In genomic region chr20:49393803-49394202, GRCh38 we compare ENCODE assay signal across 18 cellular contexts.
A peak's percentile ranks its signal among the peaks of the same experiment; 100 is the strongest.
DNase-seq lines count a peak whose midpoint lies in the region; ATAC-seq, FAIRE-seq and TF ChIP-seq lines count a peak whose summit lies in the region.
"Had no signal": no experiment of that assay in that cellular context is flagged by ENCODE, and none has a peak within 500 bp of the region (broad histone marks: within the 10 kb centered on the region; RNA-seq: fewer than 3 reads in every experiment).

No MANE protein-coding gene starts in this region.

- H3K4me3 Mint-ChIP-seq in T-helper 17 cell = no peak overlapping the region
- H3K4me3 Mint-ChIP-seq: CD14-positive monocyte; CD4-positive, alpha-beta memory T cell; H9 had no signal

- TF ChIP-seq POLR2A in esophagus muscularis mucosa (IDR thresholded peaks at IDR 0.05; ENCODE audit: low read depth) (no peak), transverse colon (IDR thresholded peaks at IDR 0.05) (no peak)

- no peaks in the 10 kb centered on the region for H4K20me1 ChIP-seq in osteoblast (ENCODE audit: insufficient read depth, low read length)
- H4K20me1 ChIP-seq: BLaER1 had no signal

- TF ChIP-seq CTCF in esophagus muscularis mucosa (IDR thresholded peaks at IDR 0.05) (no peak), osteoblast (IDR thresholded peaks at IDR 0.05; ENCODE audit: extremely low read depth, low read depth, low read length) (no peak), transverse colon (IDR thresholded peaks at IDR 0.05) (no peak)

- H3K4me1 Mint-ChIP-seq in T-helper 17 cell = peaks cover 3% of the 10 kb centered on the region
- H3K4me1 Mint-ChIP-seq: CD14-positive monocyte; CD4-positive, alpha-beta memory T cell had no signal

- DNase-seq in HTR-8/SVneo (ENCODE audit: insufficient read length, low spot score) (no peak), esophagus muscularis mucosa (ENCODE audit: extremely low spot score) (no peak), osteoblast (ENCODE audit: insufficient read length, low spot score, missing footprints) (no peak), transverse colon (no peak), NCI-H774 (lab: John Stamatoyannopoulos, UW) (no peak), T-helper 17 cell (no peak)
- DNase-seq: 8988T; CD4-positive, alpha-beta memory T cell; DMS153; DMS79; GDM1; H9 had no signal

- peak; percentile 62 for FAIRE-seq in HTR-8/SVneo (lab: Jason Lieb, UNC)
- FAIRE-seq: GM12892, GM18507, H1 had no signal

- in situ Hi-C loops in transverse colon (cut with MboI; ENCODE audit: low pct_ligation_motif_present in 1 of 4, low pct_unique_long_range_greater_than_20kb in 1 of 4, low sequenced_read_pairs in 3 of 4) = no loop called here

- no peaks in the 10 kb centered on the region for H3K9me3 ChIP-seq in esophagus muscularis mucosa
- no peaks in the 10 kb centered on the region for H3K9me3 ChIP-seq in osteoblast (ENCODE audit: low read depth, low read length)
- no peaks in the 10 kb centered on the region for H3K9me3 ChIP-seq in transverse colon
- H3K9me3 ChIP-seq in T-helper 17 cell (ENCODE audit: control insufficient read depth, low read length, poor library complexity, severe bottlenecking) = no peaks in the 10 kb centered on the region
- H3K9me3 ChIP-seq: BLaER1 had no signal

- ATAC-seq in GM21825 (IDR thresholded peaks at IDR 0.05; ENCODE audit: unreplicated experiment) = no peak
- ATAC-seq in T-helper 17 cell = no peak

- H3K36me3 Mint-ChIP-seq in T-helper 17 cell (ENCODE audit: low read depth) = peaks cover 5% of the 10 kb centered on the region
- H3K36me3 Mint-ChIP-seq: CD14-positive monocyte; CD4-positive, alpha-beta memory T cell had no signal

- 50% methylated on average over 1 of the region's 1 CpG for WGBS in esophagus muscularis mucosa
- 67 to 80% methylated on average over 1 of the region's 1 CpG for WGBS in transverse colon (ENCODE audit: low coverage in 1 of 2), 2 donors

- no peaks in the 10 kb centered on the region for H3K36me3 ChIP-seq in esophagus muscularis mucosa
- H3K36me3 ChIP-seq in osteoblast (ENCODE audit: insufficient read depth, low read length) = no peaks in the 10 kb centered on the region
- no peaks in the 10 kb centered on the region for H3K36me3 ChIP-seq in transverse colon
- H3K36me3 ChIP-seq: BLaER1 had no signal

- no peak overlapping the region for H3K27ac Mint-ChIP-seq in T-helper 17 cell
- H3K27ac Mint-ChIP-seq: CD14-positive monocyte; CD4-positive, alpha-beta memory T cell; H9 had no signal

- no peaks in the 10 kb centered on the region for H3K79me2 ChIP-seq in osteoblast (ENCODE audit: insufficient read depth, low read length)

- no peak overlapping the region for H3K4me3 ChIP-seq in esophagus muscularis mucosa
- H3K4me3 ChIP-seq in osteoblast (ENCODE audit: insufficient read depth, low read length) = no peak overlapping the region
- no peak overlapping the region for H3K4me3 ChIP-seq in transverse colon
- H3K4me3 ChIP-seq: BLaER1 had no signal

- intact Hi-C loops in esophagus muscularis mucosa (cut with DNase I) (no loop called here), transverse colon (cut with DNase I; ENCODE audit: low total_unique reads) (loop anchor here (10.0 kb wide), 1 partner anchor 51 kb away; no protein-coding TSS in a partner anchor)

- H3K4me1 ChIP-seq in esophagus muscularis mucosa = peaks cover 33 to 99% (median 87%) of the 10 kb centered on the region in 4 donors
- H3K4me1 ChIP-seq in osteoblast (ENCODE audit: insufficient read depth, low read length) = peaks cover 19% of the 10 kb centered on the region
- H3K4me1 ChIP-seq in transverse colon = peaks cover under 1 to 17% (median 8%) of the 10 kb centered on the region in 4 donors
- H3K4me1 ChIP-seq: BLaER1 had no signal

- no peak for TF ChIP-seq EP300 in esophagus muscularis mucosa (IDR thresholded peaks at IDR 0.05)
- no peak for TF ChIP-seq EP300 in transverse colon (IDR thresholded peaks at IDR 0.05; ENCODE audit: low read depth)

- peak overlapping the region; percentile 35 for H3K4me2 ChIP-seq in osteoblast (ENCODE audit: insufficient read depth, low read length)
- H3K4me2 ChIP-seq: BLaER1 had no signal

- peak overlapping the region; percentile 89 to 94 (median 92) for H3K27ac ChIP-seq in esophagus muscularis mucosa (replicated peaks in 1 of 4)
- H3K27ac ChIP-seq in osteoblast (ENCODE audit: low read depth, low read length) = no peak overlapping the region
- H3K27ac ChIP-seq in transverse colon = peak overlapping the region in 3 of 4 donors; percentile 70 to 86 (median 84)
- H3K27ac ChIP-seq: BLaER1 had no signal

- H3K27me3 ChIP-seq in esophagus muscularis mucosa = no peaks in the 10 kb centered on the region
- H3K27me3 ChIP-seq in osteoblast (ENCODE audit: insufficient read depth, low read length) = peaks cover 25% of the 10 kb centered on the region
- no peaks in the 10 kb centered on the region for H3K27me3 ChIP-seq in transverse colon
- H3K27me3 ChIP-seq: BLaER1 had no signal

- no peak overlapping the region for H2AFZ ChIP-seq in osteoblast (ENCODE audit: low read length)

- H3K27me3 Mint-ChIP-seq in T-helper 17 cell = peaks cover 65% of the 10 kb centered on the region
